Comparison of ENCODE assay signal across 8 cellular contexts in the genomic region with DNA sequence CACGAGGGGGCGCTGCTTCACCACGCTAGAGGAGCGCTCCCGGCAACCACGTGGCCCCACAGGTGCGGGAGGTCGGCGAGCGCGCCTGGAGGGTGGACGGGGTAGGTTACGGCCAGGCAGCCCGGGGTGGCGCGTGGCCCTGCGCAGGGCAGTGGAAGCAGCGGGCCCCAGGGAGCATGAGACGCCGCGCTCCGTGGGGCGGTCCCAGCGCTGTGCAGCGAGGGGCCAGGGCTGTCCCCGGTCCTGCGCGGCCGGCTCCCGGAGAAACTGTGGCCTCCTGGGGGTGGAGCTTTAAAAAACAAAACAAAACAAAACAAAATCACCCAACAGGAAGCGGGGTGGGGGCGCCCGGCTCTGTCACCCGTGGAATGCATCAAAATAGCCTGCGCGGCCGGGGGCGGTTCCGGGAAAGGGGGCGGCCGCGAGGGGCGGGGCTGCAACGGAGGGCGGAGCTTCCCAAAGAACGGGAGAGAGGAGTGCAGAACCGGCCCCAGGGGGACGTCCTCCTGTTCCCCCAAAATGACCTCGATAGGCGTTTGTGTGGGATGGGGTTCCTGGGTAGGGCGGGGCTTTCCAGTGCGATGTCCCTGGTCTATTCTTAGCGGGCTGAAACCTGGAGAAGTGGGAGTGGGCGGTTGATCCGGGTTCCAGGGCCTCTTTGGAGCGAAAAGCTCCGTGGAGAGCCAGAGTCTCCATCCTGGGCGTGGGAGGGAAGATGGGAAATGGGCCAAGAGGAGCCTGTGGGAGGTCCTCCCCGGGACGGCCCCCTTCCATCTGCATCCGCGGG. TPM values are rescaled to one million over a fixed set of nuclear protein-coding genes. Genes with fewer than 3 reads are reported as not detected.
DNase-seq lines count a peak whose midpoint lies in the region; ATAC-seq and TF ChIP-seq lines count a peak whose summit lies in the region.

No MANE protein-coding gene starts in this region.

- peak; percentile 90; the same call in 1 of the 2 replicates for TF ChIP-seq CTCF in GM12875 (IDR thresholded peaks at IDR 0.05; ENCODE audit: borderline replicate concordance, insufficient read depth, low read depth, low read length)
- TF ChIP-seq CTCF in ascending aorta (IDR thresholded peaks at IDR 0.05): peak in 2 of 3 experiments; percentile 99 to 100
- TF ChIP-seq CTCF in uterus (IDR thresholded peaks at IDR 0.05): peak in 2 of 4 experiments; percentile 99

- DNase-seq in NCI-H1417 treated with DMSO at 0.1 percent for 48 hours (lab: John Stamatoyannopoulos, UW): peak; percentile 23
- peak; percentile 77 for DNase-seq in T-helper 22 cell (ENCODE audit: low read depth)
- DNase-seq in ascending aorta (ENCODE audit: low spot score in 2 of 2): peak; percentile 40 to 95
- DNase-seq in hepatic stellate cell (ENCODE audit: low spot score): peak; percentile 85
- DNase-seq in uterus: peak; percentile 93 to 96

- no peaks in the 10 kb centered on the region for H3K27me3 ChIP-seq in ascending aorta
- H3K27me3 ChIP-seq in rectal smooth muscle tissue (ENCODE audit: control insufficient read depth, insufficient read depth, low read length): no peaks in the 10 kb centered on the region
- H3K27me3 ChIP-seq in uterus: no peaks in the 10 kb centered on the region

- no peaks in the 10 kb centered on the region for H3K9me3 ChIP-seq in ascending aorta
- H3K9me3 ChIP-seq in uterus: no peaks in the 10 kb centered on the region

- H3K4me3 ChIP-seq in GM12875 (ENCODE audit: low read depth, low read length) (peak overlapping the region; percentile 70), ascending aorta (peak overlapping the region; percentile 64 to 77), rectal smooth muscle tissue (ENCODE audit: low read length) (peak overlapping the region; percentile 73), uterus (peak overlapping the region; percentile 39 to 47)

- TF ChIP-seq POLR2A in uterus (IDR thresholded peaks at IDR 0.05): peak; percentile 23 to 53

- H3K9ac ChIP-seq in rectal smooth muscle tissue (ENCODE audit: low read length): no peak overlapping the region

- peaks cover 11 to 15% of the 10 kb centered on the region in 2 donors for H3K36me3 ChIP-seq in ascending aorta
- no peaks in the 10 kb centered on the region for H3K36me3 ChIP-seq in rectal smooth muscle tissue (ENCODE audit: control insufficient read depth, insufficient read depth, low read length)
- no peaks in the 10 kb centered on the region for H3K36me3 ChIP-seq in uterus

- intact Hi-C loops in ascending aorta (cut with DNase I): loop anchor here (1.0 to 10.0 kb wide), 8 partner anchors 27 to 602 kb away; a partner anchor contains a TSS
- intact Hi-C loops in uterus (cut with DNase I; ENCODE audit: low total_unique reads): loop anchor here (5.0 to 10.0 kb wide), 2 partner anchors 144 to 1528 kb away; no protein-coding TSS in a partner anchor

- H3K27ac ChIP-seq in ascending aorta (peak overlapping the region; percentile 80 to 84), rectal smooth muscle tissue (ENCODE audit: low read depth, low read length) (peak overlapping the region; percentile 86), uterus (peak overlapping the region; percentile 90 to 91)

- peak; percentile 85 for ATAC-seq in HG02678 (IDR thresholded peaks at IDR 0.05; ENCODE audit: unreplicated experiment)

- H3K4me1 ChIP-seq in ascending aorta (peaks cover 3 to 13% of the 10 kb centered on the region in 2 donors), rectal smooth muscle tissue (ENCODE audit: control insufficient read depth, insufficient read depth, low read length) (peaks cover 3% of the 10 kb centered on the region), uterus (no peaks in the 10 kb centered on the region)

RNA-seq across cellular contexts. Expression of a gene that starts 27.3 kb away (rescaled TPM):
- total RNA-seq in ascending aorta (360 TPM), uterus (10 to 100 TPM; 18.8 to 90.5 (median 44.3) TPM)

RNA-seq across cellular contexts. Expression of a gene that starts 53.6 kb away (rescaled TPM):
- total RNA-seq in ascending aorta (33.3 TPM), uterus (10 to 100 TPM in 3 of 4 donors, 1 to 10 TPM in 1; 9.7 to 51.8 (median 35.6) TPM)

RNA-seq across cellular contexts. Expression of a gene that starts 53.8 kb away (rescaled TPM):
- total RNA-seq in ascending aorta: 60.7 TPM
- 10 to 100 TPM; 14.4 to 41.5 (median 22.8) TPM for total RNA-seq in uterus

Comparison
In these comparisons a context has a peak if more than half of its experiments do, and no peak if none do; other contexts are left out.
1. Peak in every context shown above with its lines: DNase-seq, ATAC-seq, H3K4me3 ChIP-seq and H3K27ac ChIP-seq.
2. DNase-seq: peak in every context shown above with its lines; median percentile 94 in uterus; 85 in hepatic stellate cell; 77 in T-helper 22 cell; 68 in ascending aorta; 23 in NCI-H1417 treated with DMSO at 0.1 percent for 48 hours.